ENCODE assay signal across 8 cellular contexts in the genomic region with DNA sequence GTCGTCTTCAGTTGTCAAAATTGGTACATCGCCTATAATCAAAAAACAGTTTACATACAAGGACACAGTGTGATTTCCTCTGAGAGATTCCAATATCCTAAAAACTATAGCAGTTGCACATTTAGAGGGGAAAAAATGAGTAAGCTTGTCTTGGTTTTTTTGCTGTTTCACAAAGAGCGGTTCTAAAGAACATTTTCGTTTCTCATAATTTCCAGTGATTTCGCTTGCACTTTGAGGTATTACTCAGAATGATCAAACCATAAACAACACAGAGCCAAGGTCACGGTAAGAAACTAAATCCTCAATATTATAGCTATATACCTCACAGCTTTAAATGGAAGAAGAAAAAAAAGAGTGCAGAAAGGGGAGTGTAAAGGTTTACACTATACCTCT. TPM values are rescaled to one million over a fixed set of nuclear protein-coding genes. Genes with fewer than 3 reads are reported as not detected.
A peak's percentile ranks its signal among the peaks of the same experiment; 100 is the strongest.
DNase-seq lines count a peak whose midpoint lies in the region; ATAC-seq and TF ChIP-seq lines count a peak whose summit lies in the region.

No MANE protein-coding gene starts in this region.

- DNase-seq in activated T-cell treated with anti-CD3 and anti-CD28 coated beads, Interleukin-2, amount 50 U/mL, for 72 hours = peak in 1 of 2 donors; percentile 39
- no peak for DNase-seq in activated T-cell treated with anti-CD3 and anti-CD28 coated beads, Interleukin-2, amount 50 U/mL, for 48 hours
- DNase-seq in activated CD4-positive, alpha-beta memory T cell treated with anti-CD3 and anti-CD28 coated beads, Interleukin-2, amount 10 ng/mL, durations not matched to agents 7 days and 5 days = no peak
- DNase-seq in thoracic aorta (ENCODE audit: low spot score) (no peak), putamen (ENCODE audit: low spot score) (no peak), dermis blood vessel endothelial cell (no peak)

- H3K36me3 ChIP-seq in thoracic aorta = peaks cover 18% of the 10 kb centered on the region

- peak; percentile 78 to 82 for ATAC-seq in activated T-cell treated with anti-CD3 and anti-CD28 coated beads, Interleukin-2, amount 50 U/mL, for 72 hours (replicated peaks in 1 of 2)
- ATAC-seq in HG02938 (IDR thresholded peaks at IDR 0.05; ENCODE audit: unreplicated experiment) = peak; percentile 74
- no peak for ATAC-seq in thoracic aorta (ENCODE audit: insufficient number of reproducible peaks, low FRiP score, low read depth)

- CTCF ChIA-PET in activated CD4-positive, alpha-beta memory T cell treated with anti-CD3 and anti-CD28 coated beads, Interleukin-2, amount 10 ng/mL, durations not matched to agents 7 days and 5 days (lab: Charles Lee) = interaction anchor here (0.8 to 1.9 kb wide), 5 partner anchors 9 to 102 kb away, joined by 3 to 17 read pairs (median 6); no protein-coding TSS in a partner anchor

- TF ChIP-seq CTCF in thoracic aorta (IDR thresholded peaks at IDR 0.05) = no peak

- peaks cover under 1 to 3% of the 10 kb centered on the region in 2 donors for H3K9me3 Mint-ChIP-seq in activated T-cell treated with anti-CD3 and anti-CD28 coated beads, Interleukin-2, amount 50 U/mL, for 72 hours
- H3K9me3 Mint-ChIP-seq in activated CD4-positive, alpha-beta memory T cell treated with anti-CD3 and anti-CD28 coated beads, Interleukin-2, amount 10 ng/mL, durations not matched to agents 7 days and 5 days = no peaks in the 10 kb centered on the region

- peak overlapping the region; percentile 99 for H3K27ac Mint-ChIP-seq in activated T-cell treated with anti-CD3 and anti-CD28 coated beads, Interleukin-2, amount 50 U/mL, for 72 hours
- peak overlapping the region; percentile 99 for H3K27ac Mint-ChIP-seq in activated CD4-positive, alpha-beta memory T cell treated with anti-CD3 and anti-CD28 coated beads, Interleukin-2, amount 10 ng/mL, durations not matched to agents 7 days and 5 days

- no peaks in the 10 kb centered on the region for H3K27me3 Mint-ChIP-seq in activated T-cell treated with anti-CD3 and anti-CD28 coated beads, Interleukin-2, amount 50 U/mL, for 72 hours (ENCODE audit: low read depth)
- H3K27me3 Mint-ChIP-seq in activated CD4-positive, alpha-beta memory T cell treated with anti-CD3 and anti-CD28 coated beads, Interleukin-2, amount 10 ng/mL, durations not matched to agents 7 days and 5 days = no peaks in the 10 kb centered on the region

- H3K4me3 ChIP-seq in iPS-18c (ENCODE audit: insufficient read depth, low read depth, low read length) (peak overlapping the region; percentile 85), thoracic aorta (peak overlapping the region; percentile 92)

- peak overlapping the region; percentile 90 to 98 for H3K4me3 Mint-ChIP-seq in activated T-cell treated with anti-CD3 and anti-CD28 coated beads, Interleukin-2, amount 50 U/mL, for 72 hours
- H3K4me3 Mint-ChIP-seq in activated CD4-positive, alpha-beta memory T cell treated with anti-CD3 and anti-CD28 coated beads, Interleukin-2, amount 10 ng/mL, durations not matched to agents 7 days and 5 days = peak overlapping the region; percentile 90

- POLR2A ChIA-PET in activated CD4-positive, alpha-beta memory T cell treated with anti-CD3 and anti-CD28 coated beads, Interleukin-2, amount 10 ng/mL, durations not matched to agents 7 days and 5 days (lab: Charles Lee) = interaction anchor here (0.7 to 3.3 kb wide), 33 partner anchors 9 to 1629 kb away, joined by 3 to 89 read pairs (median 5); partner anchors contain the start of genes ARSB, JMY, MSH3 and SCAMP1

- peaks cover 59% of the 10 kb centered on the region for H3K4me1 Mint-ChIP-seq in activated T-cell treated with anti-CD3 and anti-CD28 coated beads, Interleukin-2, amount 50 U/mL, for 72 hours (ENCODE audit: low read depth)
- peaks cover 60% of the 10 kb centered on the region for H3K4me1 Mint-ChIP-seq in activated CD4-positive, alpha-beta memory T cell treated with anti-CD3 and anti-CD28 coated beads, Interleukin-2, amount 10 ng/mL, durations not matched to agents 7 days and 5 days

- peaks cover 14 to 31% of the 10 kb centered on the region in 2 donors for H3K36me3 Mint-ChIP-seq in activated T-cell treated with anti-CD3 and anti-CD28 coated beads, Interleukin-2, amount 50 U/mL, for 72 hours (ENCODE audit: insufficient read depth in 2 of 2)
- peaks cover 43% of the 10 kb centered on the region for H3K36me3 Mint-ChIP-seq in activated CD4-positive, alpha-beta memory T cell treated with anti-CD3 and anti-CD28 coated beads, Interleukin-2, amount 10 ng/mL, durations not matched to agents 7 days and 5 days (ENCODE audit: low read depth)

- H3K27me3 ChIP-seq in thoracic aorta (replicated peaks; ENCODE audit: insufficient read depth) = no peaks in the 10 kb centered on the region

- H3K9me3 ChIP-seq in iPS-18c (ENCODE audit: control insufficient read depth, insufficient read depth, low read length) = no peaks in the 10 kb centered on the region
- no peaks in the 10 kb centered on the region for H3K9me3 ChIP-seq in thoracic aorta

- no peak overlapping the region for H3K27ac ChIP-seq in thoracic aorta

- H3K4me1 ChIP-seq in thoracic aorta (ENCODE audit: control insufficient read depth in 1 of 2, low read depth in 2 of 2) = peaks cover 12 to 16% of the 10 kb centered on the region in 2 donors

RNA-seq across cellular contexts. Expression of gene MTX3, which starts 0.9 kb away (rescaled TPM):
- 10 to 100 TPM; 26.6 to 33.1 TPM for total RNA-seq in activated T-cell treated with anti-CD3 and anti-CD28 coated beads, Interleukin-2, amount 50 U/mL, for 72 hours
- total RNA-seq in activated CD4-positive, alpha-beta memory T cell treated with anti-CD3 and anti-CD28 coated beads, Interleukin-2, amount 10 ng/mL, durations not matched to agents 7 days and 5 days = 10 to 100 TPM; 22.8 TPM
- total RNA-seq in thoracic aorta (10 to 100 TPM; 12.3 to 16.7 TPM), dermis blood vessel endothelial cell (7.0 and 8.5 TPM in 2 replicates)

RNA-seq across cellular contexts. Expression of gene THBS4, which starts 44.9 kb away (rescaled TPM):
- 1 to 10 TPM; 4.7 to 6.7 TPM for total RNA-seq in activated T-cell treated with anti-CD3 and anti-CD28 coated beads, Interleukin-2, amount 50 U/mL, for 72 hours
- 1 to 10 TPM; 2.2 to 3.6 TPM for total RNA-seq in activated CD4-positive, alpha-beta memory T cell treated with anti-CD3 and anti-CD28 coated beads, Interleukin-2, amount 10 ng/mL, durations not matched to agents 7 days and 5 days
- total RNA-seq in thoracic aorta (10 to 100 TPM in 1 of 2 donors, 1 to 10 TPM in 1; 7.2 to 13.5 TPM), dermis blood vessel endothelial cell (0.28 and 1.4 TPM in 2 replicates)
